In the genomic region with DNA sequence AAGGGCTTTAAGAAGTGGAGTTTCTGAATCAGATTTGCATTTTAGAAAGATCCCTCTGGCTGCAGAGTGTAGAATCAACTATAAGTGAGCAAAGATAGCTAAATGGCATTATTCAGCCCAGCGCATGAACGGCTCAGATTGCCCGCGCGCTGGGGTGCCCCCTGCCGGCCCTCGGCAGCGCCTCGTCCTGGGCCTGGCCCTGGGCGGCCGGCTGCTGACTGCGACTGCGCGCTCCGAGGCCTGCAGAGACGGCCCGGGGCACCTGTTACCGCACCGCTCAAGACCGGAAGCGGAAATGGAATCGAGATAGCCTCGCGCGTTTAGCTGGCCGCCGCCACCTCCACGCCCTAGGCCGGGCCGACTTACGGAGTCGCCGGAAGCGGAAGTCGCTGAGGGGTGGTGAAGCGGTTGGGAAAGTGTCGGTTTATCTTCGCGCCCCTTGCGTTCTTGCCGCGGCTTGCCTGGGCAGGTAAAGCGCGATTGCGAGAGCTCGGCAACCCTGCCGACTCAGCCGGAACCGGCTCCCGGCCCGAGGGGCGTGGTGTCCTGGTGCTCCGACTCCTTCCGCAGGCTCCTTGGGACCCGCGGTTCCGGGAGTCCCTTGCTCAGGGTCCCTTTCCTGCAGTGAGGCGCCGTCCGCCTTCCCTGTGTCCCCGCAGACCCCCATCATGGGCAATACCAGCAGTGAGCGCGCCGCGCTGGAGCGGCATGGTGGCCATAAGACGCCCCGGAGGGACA, we compare ENCODE assay signal across 1 cellular context.
A peak's percentile ranks its signal among the peaks of the same experiment; 100 is the strongest.
TF ChIP-seq lines count a peak whose summit lies in the region.

A gene with protein sequence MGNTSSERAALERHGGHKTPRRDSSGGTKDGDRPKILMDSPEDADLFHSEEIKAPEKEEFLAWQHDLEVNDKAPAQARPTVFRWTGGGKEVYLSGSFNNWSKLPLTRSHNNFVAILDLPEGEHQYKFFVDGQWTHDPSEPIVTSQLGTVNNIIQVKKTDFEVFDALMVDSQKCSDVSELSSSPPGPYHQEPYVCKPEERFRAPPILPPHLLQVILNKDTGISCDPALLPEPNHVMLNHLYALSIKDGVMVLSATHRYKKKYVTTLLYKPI (plus strand): TSS at position 557 of the 738 bp plus-strand sequence. CDS start 112 bp downstream, at position 669.

TF ChIP-seq in HEK293, 187 proteins besides CTCF, POLR2A, EP300 and RAD21 (continued from another document):
- TF ChIP-seq, protein P1, sequence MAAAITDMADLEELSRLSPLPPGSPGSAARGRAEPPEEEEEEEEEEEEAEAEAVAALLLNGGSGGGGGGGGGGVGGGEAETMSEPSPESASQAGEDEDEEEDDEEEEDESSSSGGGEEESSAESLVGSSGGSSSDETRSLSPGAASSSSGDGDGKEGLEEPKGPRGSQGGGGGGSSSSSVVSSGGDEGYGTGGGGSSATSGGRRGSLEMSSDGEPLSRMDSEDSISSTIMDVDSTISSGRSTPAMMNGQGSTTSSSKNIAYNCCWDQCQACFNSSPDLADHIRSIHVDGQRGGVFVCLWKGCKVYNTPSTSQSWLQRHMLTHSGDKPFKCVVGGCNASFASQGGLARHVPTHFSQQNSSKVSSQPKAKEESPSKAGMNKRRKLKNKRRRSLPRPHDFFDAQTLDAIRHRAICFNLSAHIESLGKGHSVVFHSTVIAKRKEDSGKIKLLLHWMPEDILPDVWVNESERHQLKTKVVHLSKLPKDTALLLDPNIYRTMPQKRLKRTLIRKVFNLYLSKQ (tag by site-specific recombination; IDR thresholded peaks at IDR 0.05; ENCODE audit: borderline replicate concordance) = no peak
- TF ChIP-seq ZNF473 (tag by site-specific recombination; IDR thresholded peaks at IDR 0.05) = no peak
- TF ChIP-seq ZNF302 (tag by site-specific recombination; IDR thresholded peaks at IDR 0.05; ENCODE audit: low read depth) = no peak
- TF ChIP-seq ZNF677 (tag by site-specific recombination; IDR thresholded peaks at IDR 0.05) = no peak
- no peak for TF ChIP-seq ZFP41 (tag by site-specific recombination; IDR thresholded peaks at IDR 0.05; ENCODE audit: borderline replicate concordance)
- TF ChIP-seq ZFP69B (tag by site-specific recombination; IDR thresholded peaks at IDR 0.05) = no peak
- TF ChIP-seq ZFHX2 (tag by site-specific recombination; conservative IDR thresholded peaks at IDR 0.05) = no peak
- TF ChIP-seq ZNF530 (tag by site-specific recombination; IDR thresholded peaks at IDR 0.05; ENCODE audit: low read depth) = no peak
- TF ChIP-seq ZNF624 (tag by site-specific recombination; IDR thresholded peaks at IDR 0.05) = no peak
- no peak for TF ChIP-seq ZNF391 (tag by site-specific recombination; IDR thresholded peaks at IDR 0.05; ENCODE audit: borderline replicate concordance, low read depth)
- TF ChIP-seq ZNF654 (tag by site-specific recombination; IDR thresholded peaks at IDR 0.05; ENCODE audit: low read depth) = no peak
- peak; percentile 46; the same call in 1 of the 2 replicates for TF ChIP-seq SP7 (tag by site-specific recombination; IDR thresholded peaks at IDR 0.05)
- TF ChIP-seq, protein P2, sequence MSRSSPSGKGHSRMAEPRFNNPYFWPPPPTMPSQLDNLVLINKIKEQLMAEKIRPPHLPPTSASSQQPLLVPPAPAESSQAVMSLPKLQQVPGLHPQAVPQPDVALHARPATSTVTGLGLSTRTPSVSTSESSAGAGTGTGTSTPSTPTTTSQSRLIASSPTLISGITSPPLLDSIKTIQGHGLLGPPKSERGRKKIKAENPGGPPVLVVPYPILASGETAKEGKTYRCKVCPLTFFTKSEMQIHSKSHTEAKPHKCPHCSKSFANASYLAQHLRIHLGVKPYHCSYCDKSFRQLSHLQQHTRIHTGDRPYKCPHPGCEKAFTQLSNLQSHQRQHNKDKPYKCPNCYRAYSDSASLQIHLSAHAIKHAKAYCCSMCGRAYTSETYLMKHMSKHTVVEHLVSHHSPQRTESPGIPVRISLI (tag by site-specific recombination; IDR thresholded peaks at IDR 0.05) = no peak
- TF ChIP-seq ZNF510 (tag by site-specific recombination; IDR thresholded peaks at IDR 0.05; ENCODE audit: insufficient replicate concordance) = no peak
- peak; percentile 74; the same call in 1 of the 2 replicates for TF ChIP-seq ZNF76 (tag by site-specific recombination; IDR thresholded peaks at IDR 0.05; ENCODE audit: borderline replicate concordance, low read depth)
- TF ChIP-seq ZNF157 (tag by site-specific recombination; IDR thresholded peaks at IDR 0.05) = no peak
- TF ChIP-seq ZNF596 (tag by site-specific recombination; IDR thresholded peaks at IDR 0.05) = no peak
- TF ChIP-seq ZNF560 (tag by site-specific recombination; IDR thresholded peaks at IDR 0.05; ENCODE audit: borderline replicate concordance) = no peak
- TF ChIP-seq KLF8 (tag by site-specific recombination; IDR thresholded peaks at IDR 0.05) = peak; percentile 84; the same call in 1 of the 2 replicates
- TF ChIP-seq ZSCAN23 (tag by site-specific recombination; IDR thresholded peaks at IDR 0.05) = no peak
- TF ChIP-seq, protein P3, sequence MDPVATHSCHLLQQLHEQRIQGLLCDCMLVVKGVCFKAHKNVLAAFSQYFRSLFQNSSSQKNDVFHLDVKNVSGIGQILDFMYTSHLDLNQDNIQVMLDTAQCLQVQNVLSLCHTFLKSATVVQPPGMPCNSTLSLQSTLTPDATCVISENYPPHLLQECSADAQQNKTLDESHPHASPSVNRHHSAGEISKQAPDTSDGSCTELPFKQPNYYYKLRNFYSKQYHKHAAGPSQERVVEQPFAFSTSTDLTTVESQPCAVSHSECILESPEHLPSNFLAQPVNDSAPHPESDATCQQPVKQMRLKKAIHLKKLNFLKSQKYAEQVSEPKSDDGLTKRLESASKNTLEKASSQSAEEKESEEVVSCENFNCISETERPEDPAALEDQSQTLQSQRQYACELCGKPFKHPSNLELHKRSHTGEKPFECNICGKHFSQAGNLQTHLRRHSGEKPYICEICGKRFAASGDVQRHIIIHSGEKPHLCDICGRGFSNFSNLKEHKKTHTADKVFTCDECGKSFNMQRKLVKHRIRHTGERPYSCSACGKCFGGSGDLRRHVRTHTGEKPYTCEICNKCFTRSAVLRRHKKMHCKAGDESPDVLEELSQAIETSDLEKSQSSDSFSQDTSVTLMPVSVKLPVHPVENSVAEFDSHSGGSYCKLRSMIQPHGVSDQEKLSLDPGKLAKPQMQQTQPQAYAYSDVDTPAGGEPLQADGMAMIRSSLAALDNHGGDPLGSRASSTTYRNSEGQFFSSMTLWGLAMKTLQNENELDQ (tag by site-specific recombination; IDR thresholded peaks at IDR 0.05; ENCODE audit: low read depth) = no peak
- TF ChIP-seq ZNF843 (tag by site-specific recombination; IDR thresholded peaks at IDR 0.05) = 0 out of 2 replicates have a peak, but pooled peaks have one; percentile 17
- TF ChIP-seq ZNF707 (tag by site-specific recombination; IDR thresholded peaks at IDR 0.05) = no peak
- no peak for TF ChIP-seq GLI4 (tag by site-specific recombination; IDR thresholded peaks at IDR 0.05)
- TF ChIP-seq ZNF132 (tag by site-specific recombination; IDR thresholded peaks at IDR 0.05; ENCODE audit: borderline replicate concordance) = no peak
- TF ChIP-seq, protein P4, sequence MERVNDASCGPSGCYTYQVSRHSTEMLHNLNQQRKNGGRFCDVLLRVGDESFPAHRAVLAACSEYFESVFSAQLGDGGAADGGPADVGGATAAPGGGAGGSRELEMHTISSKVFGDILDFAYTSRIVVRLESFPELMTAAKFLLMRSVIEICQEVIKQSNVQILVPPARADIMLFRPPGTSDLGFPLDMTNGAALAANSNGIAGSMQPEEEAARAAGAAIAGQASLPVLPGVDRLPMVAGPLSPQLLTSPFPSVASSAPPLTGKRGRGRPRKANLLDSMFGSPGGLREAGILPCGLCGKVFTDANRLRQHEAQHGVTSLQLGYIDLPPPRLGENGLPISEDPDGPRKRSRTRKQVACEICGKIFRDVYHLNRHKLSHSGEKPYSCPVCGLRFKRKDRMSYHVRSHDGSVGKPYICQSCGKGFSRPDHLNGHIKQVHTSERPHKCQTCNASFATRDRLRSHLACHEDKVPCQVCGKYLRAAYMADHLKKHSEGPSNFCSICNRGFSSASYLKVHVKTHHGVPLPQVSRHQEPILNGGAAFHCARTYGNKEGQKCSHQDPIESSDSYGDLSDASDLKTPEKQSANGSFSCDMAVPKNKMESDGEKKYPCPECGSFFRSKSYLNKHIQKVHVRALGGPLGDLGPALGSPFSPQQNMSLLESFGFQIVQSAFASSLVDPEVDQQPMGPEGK (tag by site-specific recombination; IDR thresholded peaks at IDR 0.05) = peak; percentile 46; the same call in 1 of the 2 replicates
